ENCODE assay signal across 34 cellular contexts in genomic region chr6:159617444-159617843, GRCh38.
"Had no signal": no experiment of that assay in that cellular context is flagged by ENCODE, and none has a peak within 500 bp of the region (broad histone marks: within the 10 kb centered on the region; RNA-seq: fewer than 3 reads in every experiment).

No MANE protein-coding gene starts in this region.

- H3K4me3 ChIP-seq: adrenal gland, body of pancreas, breast epithelium had no signal

- H3K36me3 ChIP-seq: adrenal gland, brain microvascular endothelial cell, breast epithelium had no signal

- FAIRE-seq: astrocyte, colon, TTC549 had no signal

- ATAC-seq: activated CD8-positive, alpha-beta T cell treated with anti-CD3 and anti-CD28 coated beads for 36 hours; activated naive CD4-positive, alpha-beta T cell treated with anti-CD3 and anti-CD28 coated beads, Interleukin-2, amount 50 U/mL, for 72 hours; activated T-cell treated with anti-CD3 and anti-CD28 coated beads, Interleukin-2, amount 50 U/mL, for 4 hours; activated T-cell treated with anti-CD3 and anti-CD28 coated beads, Interleukin-2, amount 50 U/mL, for 72 hours; activated T-helper 17 cell treated with anti-CD3 and anti-CD28 coated beads, Interleukin-2, amount 50 U/mL, for 72 hours; body of pancreas had no signal

- H3K4me1 ChIP-seq: adrenal gland, body of pancreas, breast epithelium had no signal

- H3K27me3 ChIP-seq: adrenal gland, body of pancreas, brain microvascular endothelial cell, breast epithelium had no signal

- DNase-seq: activated B cell treated with CpG ODN at 0.5 μM for 24 hours; activated CD4-positive, alpha-beta memory T cell treated with anti-CD3 and anti-CD28 coated beads for 36 hours; activated CD4-positive, alpha-beta T cell treated with anti-CD3 and anti-CD28 coated beads for 4 hours; activated CD4-positive, alpha-beta T cell treated with anti-CD3 and anti-CD28 coated beads, Interleukin-2, amount 10 ng/mL, durations not matched to agents 24 days and 14 days; activated CD4-positive, alpha-beta T cell treated with anti-CD3 and anti-CD28 coated beads, Interleukin-2, amount 50 U/mL, for 1 hour; activated CD4-positive, alpha-beta T cell treated with anti-CD3 and anti-CD28 coated beads, Interleukin-2, amount 50 U/mL, for 4 hours; activated CD4-positive, CD25-positive, alpha-beta regulatory T cell treated with anti-CD3 and anti-CD28 coated beads, Interleukin-2, amount 50 U/mL, for 72 hours; activated CD8-positive, alpha-beta memory T cell treated with anti-CD3 and anti-CD28 coated beads, Interleukin-2, amount 50 U/mL, for 4 hours; activated CD8-positive, alpha-beta T cell treated with anti-CD3 and anti-CD28 coated beads for 36 hours; activated effector memory CD4-positive, alpha-beta T cell treated with anti-CD3 and anti-CD28 coated beads, Interleukin-2, amount 50 U/mL, for 16 hours; activated gamma-delta T cell treated with Interleukin-2 at 50 U/mL for 16 hours; activated naive CD4-positive, alpha-beta T cell; activated naive CD4-positive, alpha-beta T cell treated with anti-CD3 and anti-CD28 coated beads for 36 hours; activated naive CD4-positive, alpha-beta T cell treated with anti-CD3 and anti-CD28 coated beads, Interleukin-2, amount 50 U/mL, for 16 hours; activated naive CD8-positive, alpha-beta T cell treated with anti-CD3 and anti-CD28 coated beads for 36 hours; activated T-cell treated with anti-CD3 and anti-CD28 coated beads for 4 hours; activated T-cell treated with anti-CD3 and anti-CD28 coated beads, Interleukin-2, amount 50 U/mL, for 1 hour; activated T-cell treated with anti-CD3 and anti-CD28 coated beads, Interleukin-2, amount 50 U/mL, for 4 hours; activated T-cell treated with anti-CD3 and anti-CD28 coated beads, Interleukin-2, amount 50 U/mL, for 72 hours; adrenal gland; amniotic stem cell; aorta; body of pancreas; brain microvascular endothelial cell; central memory CD4-positive, alpha-beta T cell; T-helper 2 cell; T-helper 9 cell had no signal

- H3K27ac ChIP-seq: adrenal gland, body of pancreas, brain microvascular endothelial cell, breast epithelium, VCaP had no signal
